Comparison of ENCODE assay signal across 25 cellular contexts in genomic region chr17:29167393-29168078, GRCh38.
"Had no signal": no experiment of that assay in that cellular context is flagged by ENCODE, and none has a peak within 500 bp of the region (broad histone marks: within the 10 kb centered on the region; RNA-seq: fewer than 3 reads in every experiment).

No MANE protein-coding gene starts in this region.

- H3K27me3 Mint-ChIP-seq: activated T-cell treated with anti-CD3 and anti-CD28 coated beads, Interleukin-2, amount 50 U/mL, for 24 hours; naive thymus-derived CD8-positive, alpha-beta T cell; stimulated activated memory B cell treated with anti-CD40 and anti-IgM and Interleukin-4, amounts not matched to agents 10 μg/mL and 1 μg/mL and 100 μg/mL, for 72 hours; type B pancreatic cell had no signal

- H3K36me3 ChIP-seq: brain microvascular endothelial cell, neutrophil had no signal

- FAIRE-seq: endothelial cell of umbilical vein, pancreas had no signal

- H3K27me3 ChIP-seq: brain microvascular endothelial cell, hepatocyte, neutrophil, pancreas, stomach, testis, vagina had no signal

- H3K27ac Mint-ChIP-seq: activated T-cell treated with anti-CD3 and anti-CD28 coated beads, Interleukin-2, amount 50 U/mL, for 24 hours; stimulated activated memory B cell treated with anti-CD40 and anti-IgM and Interleukin-4, amounts not matched to agents 10 μg/mL and 1 μg/mL and 100 μg/mL, for 72 hours; type B pancreatic cell had no signal

- H3K9me3 ChIP-seq: left ventricle myocardium inferior, neutrophil, pancreas, stomach, testis, vagina had no signal

- H3K4me2 ChIP-seq: hepatocyte had no signal

- H3K9me3 Mint-ChIP-seq: activated T-cell treated with anti-CD3 and anti-CD28 coated beads, Interleukin-2, amount 50 U/mL, for 24 hours; naive thymus-derived CD8-positive, alpha-beta T cell; stimulated activated memory B cell treated with anti-CD40 and anti-IgM and Interleukin-4, amounts not matched to agents 10 μg/mL and 1 μg/mL and 100 μg/mL, for 72 hours; type B pancreatic cell had no signal

- H3K4me3 Mint-ChIP-seq: activated T-cell treated with anti-CD3 and anti-CD28 coated beads, Interleukin-2, amount 50 U/mL, for 24 hours; naive thymus-derived CD8-positive, alpha-beta T cell; stimulated activated memory B cell treated with anti-CD40 and anti-IgM and Interleukin-4, amounts not matched to agents 10 μg/mL and 1 μg/mL and 100 μg/mL, for 72 hours; type B pancreatic cell had no signal

- ATAC-seq: naive thymus-derived CD8-positive, alpha-beta T cell; pancreas; stimulated activated memory B cell treated with anti-CD40 and anti-IgM and Interleukin-4, amounts not matched to agents 10 μg/mL and 1 μg/mL and 100 μg/mL, for 72 hours had no signal

- H3K27ac ChIP-seq: brain microvascular endothelial cell, hepatocyte, neutrophil, pancreas, skin epidermis, stomach, testis, vagina had no signal

- H3K4me1 ChIP-seq: testis had no signal

- H2AFZ ChIP-seq: hepatocyte had no signal

- H3K4me3 ChIP-seq: hepatocyte, left ventricle myocardium inferior, pancreas, skin epidermis, stomach, vagina had no signal

- DNase-seq: activated CD4-positive, alpha-beta T cell treated with anti-CD3 and anti-CD28 coated beads, Interleukin-2, amount 50 U/mL, for 4 hours; activated CD8-positive, alpha-beta memory T cell treated with anti-CD3 and anti-CD28 coated beads for 24 hours; activated CD8-positive, alpha-beta memory T cell treated with anti-CD3 and anti-CD28 coated beads, Interleukin-2, amount 50 U/mL, for 4 hours; activated naive CD4-positive, alpha-beta T cell treated with Interleukin-2 at 50 U/mL for 16 hours; activated T-cell treated with anti-CD3 and anti-CD28 coated beads, Interleukin-2, amount 50 U/mL, for 24 hours; brain microvascular endothelial cell; caudate nucleus; dermis blood vessel endothelial cell; effector memory CD4-positive, alpha-beta T cell; foreskin melanocyte; left ventricle myocardium inferior; naive thymus-derived CD8-positive, alpha-beta T cell; right cardiac atrium; stimulated activated CD4-positive, alpha-beta T cell treated with anti-CD3 and anti-CD28 coated beads, Interleukin-15, amount 100 ng/mL, for 24 hours; stomach; T-helper 9 cell; testis had no signal
